30 cellular contexts compared by ENCODE assay signal in the genomic region with DNA sequence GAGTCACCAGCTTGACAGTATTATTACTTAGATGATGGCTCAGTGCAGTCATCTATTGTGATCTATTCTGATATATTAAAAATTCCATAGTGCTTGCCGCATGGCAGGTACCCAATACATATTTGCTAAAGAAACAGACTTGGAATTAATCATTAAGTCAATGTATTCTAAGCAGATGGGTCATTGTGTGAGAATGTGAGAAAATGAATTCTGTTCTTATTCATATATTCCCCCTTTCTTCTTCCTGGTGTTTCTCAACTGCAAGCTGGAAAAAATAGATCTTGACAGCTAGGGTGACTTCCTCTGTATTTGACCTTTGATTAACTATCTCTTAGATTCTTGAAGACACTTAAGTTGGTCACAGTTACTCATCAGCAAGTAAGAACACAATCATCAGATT.
"Had no signal": no experiment of that assay in that cellular context is flagged by ENCODE, and none has a peak within 500 bp of the region (broad histone marks: within the 10 kb centered on the region; RNA-seq: fewer than 3 reads in every experiment).

No MANE protein-coding gene starts in this region.

- H3K27ac ChIP-seq: breast epithelium, esophagus muscularis mucosa, gastroesophageal sphincter, pancreas, prostate gland, sigmoid colon, thyroid gland, upper lobe of left lung, vagina had no signal

- H3K4me1 Mint-ChIP-seq: activated CD4-positive, alpha-beta T cell treated with anti-CD3 and anti-CD28 coated beads, Interleukin-2, amount 10 ng/mL, durations not matched to agents 24 days and 14 days; mesothelial cell of epicardium; naive B cell; nephron progenitor cell; stimulated activated memory B cell treated with anti-CD40 and anti-IgM and Interleukin-4, amounts not matched to agents 10 μg/mL and 1 μg/mL and 100 μg/mL, for 72 hours; stimulated activated naive CD8-positive, alpha-beta T cell treated with anti-CD3 and anti-CD28 coated beads, Interleukin-15, amount 100 ng/mL, for 72 hours had no signal

- FAIRE-seq: kidney, pancreas had no signal

- H3K27me3 ChIP-seq: breast epithelium, esophagus muscularis mucosa, gastroesophageal sphincter, pancreas, sigmoid colon, thyroid gland, upper lobe of left lung, vagina had no signal

- H3K4me3 Mint-ChIP-seq: activated CD4-positive, alpha-beta memory T cell treated with anti-CD3 and anti-CD28 coated beads for 36 hours; activated CD4-positive, alpha-beta T cell treated with anti-CD3 and anti-CD28 coated beads, Interleukin-2, amount 10 ng/mL, durations not matched to agents 24 days and 14 days; activated T-cell treated with anti-CD3 and anti-CD28 coated beads, Interleukin-2, amount 50 U/mL, for 24 hours; mesothelial cell of epicardium; naive B cell; nephron progenitor cell; stimulated activated memory B cell treated with anti-CD40 and anti-IgM and Interleukin-4, amounts not matched to agents 10 μg/mL and 1 μg/mL and 100 μg/mL, for 72 hours; stimulated activated naive CD8-positive, alpha-beta T cell treated with anti-CD3 and anti-CD28 coated beads, Interleukin-15, amount 100 ng/mL, for 72 hours had no signal

- ATAC-seq: gastroesophageal sphincter; pancreas; stimulated activated memory B cell treated with anti-CD40 and anti-IgM and Interleukin-4, amounts not matched to agents 10 μg/mL and 1 μg/mL and 100 μg/mL, for 72 hours; stimulated activated naive CD8-positive, alpha-beta T cell treated with anti-CD3 and anti-CD28 coated beads, Interleukin-15, amount 100 ng/mL, for 72 hours had no signal

- H3K4me3 ChIP-seq: breast epithelium, esophagus muscularis mucosa, gastroesophageal sphincter, pancreas, prostate gland, sigmoid colon, smooth muscle cell, thyroid gland, upper lobe of left lung, vagina had no signal

- H3K4me1 ChIP-seq: breast epithelium, esophagus muscularis mucosa, gastroesophageal sphincter, pancreas, prostate gland, sigmoid colon, thyroid gland, upper lobe of left lung, vagina had no signal

- H3K36me3 ChIP-seq: breast epithelium, esophagus muscularis mucosa, gastroesophageal sphincter, pancreas, prostate gland, sigmoid colon, thyroid gland, upper lobe of left lung, vagina had no signal

- H3K36me3 Mint-ChIP-seq: activated CD4-positive, alpha-beta memory T cell treated with anti-CD3 and anti-CD28 coated beads for 36 hours; mesothelial cell of epicardium; naive B cell; stimulated activated memory B cell treated with anti-CD40 and anti-IgM and Interleukin-4, amounts not matched to agents 10 μg/mL and 1 μg/mL and 100 μg/mL, for 72 hours had no signal

- DNase-seq: activated CD4-positive, alpha-beta memory T cell treated with anti-CD3 and anti-CD28 coated beads for 36 hours; activated CD4-positive, alpha-beta T cell treated with anti-CD3 and anti-CD28 coated beads, Interleukin-2, amount 10 ng/mL, durations not matched to agents 24 days and 14 days; activated CD4-positive, CD25-positive, alpha-beta regulatory T cell treated with anti-CD3 and anti-CD28 coated beads, Interleukin-2, amount 50 U/mL, for 72 hours; activated CD8-positive, alpha-beta memory T cell treated with anti-CD3 and anti-CD28 coated beads, Interleukin-2, amount 50 U/mL, for 4 hours; activated gamma-delta T cell treated with Interleukin-2 at 50 U/mL for 16 hours; activated naive CD4-positive, alpha-beta T cell treated with anti-CD3 and anti-CD28 coated beads, Interleukin-2, amount 50 U/mL, for 16 hours; activated T-cell treated with anti-CD3 and anti-CD28 coated beads, Interleukin-2, amount 50 U/mL, for 24 hours; amniotic stem cell; central memory CD4-positive, alpha-beta T cell; hippocampal formation; kidney; naive B cell; nephron progenitor cell; pancreas; sigmoid colon; stimulated activated CD4-positive, alpha-beta T cell treated with anti-CD3 and anti-CD28 coated beads, Interleukin-1b, Interleukin-23, amount 100 ng/mL, for 48 hours; stimulated activated CD4-positive, alpha-beta T cell treated with anti-CD3 and anti-CD28 coated beads, Interleukin-4, amount 100 ng/mL, for 4 hours; stimulated activated CD8-positive, alpha-beta memory T cell treated with anti-CD3 and anti-CD28 coated beads, Interleukin-4, amount 100 ng/mL, for 48 hours; stimulated activated naive CD8-positive, alpha-beta T cell treated with anti-CD3 and anti-CD28 coated beads, Interleukin-15, amount 100 ng/mL, for 72 hours; T1000; thyroid gland; upper lobe of left lung had no signal

- H3K27me3 Mint-ChIP-seq: activated CD4-positive, alpha-beta memory T cell treated with anti-CD3 and anti-CD28 coated beads for 36 hours; activated CD4-positive, alpha-beta T cell treated with anti-CD3 and anti-CD28 coated beads, Interleukin-2, amount 10 ng/mL, durations not matched to agents 24 days and 14 days; activated T-cell treated with anti-CD3 and anti-CD28 coated beads, Interleukin-2, amount 50 U/mL, for 24 hours; naive B cell; stimulated activated naive CD8-positive, alpha-beta T cell treated with anti-CD3 and anti-CD28 coated beads, Interleukin-15, amount 100 ng/mL, for 72 hours had no signal

- H3K9me3 Mint-ChIP-seq: activated CD4-positive, alpha-beta T cell treated with anti-CD3 and anti-CD28 coated beads, Interleukin-2, amount 10 ng/mL, durations not matched to agents 24 days and 14 days; mesothelial cell of epicardium; nephron progenitor cell had no signal

- H3K27ac Mint-ChIP-seq: activated CD4-positive, alpha-beta memory T cell treated with anti-CD3 and anti-CD28 coated beads for 36 hours; activated CD4-positive, alpha-beta T cell treated with anti-CD3 and anti-CD28 coated beads, Interleukin-2, amount 10 ng/mL, durations not matched to agents 24 days and 14 days; activated T-cell treated with anti-CD3 and anti-CD28 coated beads, Interleukin-2, amount 50 U/mL, for 24 hours; mesothelial cell of epicardium; naive B cell; nephron progenitor cell; stimulated activated memory B cell treated with anti-CD40 and anti-IgM and Interleukin-4, amounts not matched to agents 10 μg/mL and 1 μg/mL and 100 μg/mL, for 72 hours had no signal
